ENCODE assay signal across 8 cellular contexts in the genomic region with DNA sequence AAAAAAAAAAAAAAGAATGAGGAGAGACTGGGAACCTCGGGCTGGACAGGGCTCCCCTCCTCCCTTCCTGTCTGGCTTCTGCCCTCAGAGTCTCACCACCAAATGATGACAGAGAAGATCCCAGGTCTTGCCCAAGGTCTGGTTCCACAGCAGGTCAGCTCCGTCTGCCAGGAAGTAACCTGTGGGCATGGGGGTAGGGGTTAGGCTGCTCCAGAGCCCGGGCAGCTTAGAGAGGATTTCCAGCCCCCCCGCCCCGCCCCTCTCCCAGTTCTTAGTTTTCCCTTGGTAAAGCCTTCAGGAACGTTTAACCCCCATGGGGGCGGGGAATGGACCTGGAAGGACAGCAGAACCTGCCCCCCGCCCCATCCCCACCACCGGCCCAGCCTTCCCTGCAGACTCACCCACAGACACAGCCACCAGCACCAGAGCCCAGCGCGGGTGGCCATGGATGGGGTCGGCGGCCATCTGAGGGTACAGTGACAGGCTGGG. TPM values are rescaled to one million over a fixed set of nuclear protein-coding genes. Genes with fewer than 3 reads are reported as not detected.
A peak's percentile ranks its signal among the peaks of the same experiment; 100 is the strongest.
DNase-seq lines count a peak whose midpoint lies in the region; ATAC-seq and TF ChIP-seq lines count a peak whose summit lies in the region.

No MANE protein-coding gene starts in this region.

- no peaks in the 10 kb centered on the region for H3K9me3 ChIP-seq in Caco-2

- H3K36me3 Mint-ChIP-seq in Caco-2 (ENCODE audit: insufficient read depth, unreplicated experiment) (peaks cover 49% of the 10 kb centered on the region), osteocyte (ENCODE audit: unreplicated experiment) (peaks cover 21% of the 10 kb centered on the region)

- peaks cover 31% of the 10 kb centered on the region for H3K4me1 ChIP-seq in Caco-2

- ATAC-seq in GM19395 (IDR thresholded peaks at IDR 0.05; ENCODE audit: unreplicated experiment) = no peak

- H3K27me3 ChIP-seq in Caco-2 (replicated peaks; ENCODE audit: control insufficient read depth, insufficient read depth, low read length) = no peaks in the 10 kb centered on the region

- TF ChIP-seq CTCF in Caco-2 (IDR thresholded peaks at IDR 0.05; ENCODE audit: insufficient read depth in 1 of 2, low read depth in 1 of 2, low read length in 1 of 2, severe bottlenecking in 1 of 2, unreplicated experiment in 1 of 2) = no peak
- no peak for TF ChIP-seq CTCF in foreskin fibroblast (IDR thresholded peaks at IDR 0.05; ENCODE audit: low read depth, low read length)
- no peak for TF ChIP-seq CTCF in osteocyte (IDR thresholded peaks at IDR 0.05)

- H3K9me3 Mint-ChIP-seq in Caco-2 (ENCODE audit: unreplicated experiment) (no peaks in the 10 kb centered on the region), osteocyte (ENCODE audit: unreplicated experiment) (no peaks in the 10 kb centered on the region)

- peak in 1 of 2 experiments; percentile 45 for DNase-seq in Caco-2
- peak; percentile 23 for DNase-seq in SW480 (ENCODE audit: low spot score)
- DNase-seq in foreskin fibroblast = peak; percentile 16 to 41
- DNase-seq in osteocyte (ENCODE audit: extremely low spot score, unreplicated experiment) = no peak
- DNase-seq in occipital lobe (lab: John Stamatoyannopoulos, UW) = no peak
- DNase-seq in pons (ENCODE audit: low spot score) = no peak
- DNase-seq in posterior vena cava (ENCODE audit: low spot score) = no peak

- POLR2A ChIA-PET in Caco-2 (lab: Charles Lee) = interaction anchor here (1.6 kb wide), 1 partner anchor 12 kb away, joined by 3 read pairs; no protein-coding TSS in a partner anchor

- intact Hi-C loops in Caco-2 (cut with micrococcal nuclease; ENCODE audit: unreplicated experiment) (no loop called here), posterior vena cava (cut with DNase I) (loop anchor here in 1 of 2 donors (5.0 kb wide), 1 partner anchor 37 kb away; no protein-coding TSS in a partner anchor)

- H3K4me3 Mint-ChIP-seq in Caco-2 (ENCODE audit: unreplicated experiment) (peak overlapping the region; percentile 86), osteocyte (ENCODE audit: unreplicated experiment) (peak overlapping the region; percentile 61)

- no peak overlapping the region for H3K27ac Mint-ChIP-seq in Caco-2 (ENCODE audit: unreplicated experiment)
- H3K27ac Mint-ChIP-seq in osteocyte (ENCODE audit: unreplicated experiment) = no peak overlapping the region

- peaks cover 5% of the 10 kb centered on the region for H3K36me3 ChIP-seq in Caco-2 (ENCODE audit: control insufficient read depth, insufficient read depth, low read length)

- H3K27me3 Mint-ChIP-seq in Caco-2 (ENCODE audit: insufficient read depth, unreplicated experiment) = no peaks in the 10 kb centered on the region
- H3K27me3 Mint-ChIP-seq in osteocyte (ENCODE audit: unreplicated experiment) = no peaks in the 10 kb centered on the region

- no TSS peak for BruUV-seq in Caco-2 (replicated peaks; lab: Mats Ljungman, UMichigan)

- H3K4me1 Mint-ChIP-seq in Caco-2 (ENCODE audit: low read depth, unreplicated experiment) (peaks cover 34% of the 10 kb centered on the region), osteocyte (ENCODE audit: unreplicated experiment) (peaks cover 42% of the 10 kb centered on the region)

- H3K4me3 ChIP-seq in Caco-2 (ENCODE audit: low read depth, low read length) (peak overlapping the region; percentile 71), foreskin fibroblast (ENCODE audit: low read depth in 1 of 2, low read length in 2 of 2) (peak overlapping the region; percentile 58 to 68)

- CTCF ChIA-PET in Caco-2 (lab: Charles Lee) = interaction anchor here (0.5 to 1.0 kb wide), 3 partner anchors 12 to 97 kb away, joined by 4 to 8 read pairs (median 8); no protein-coding TSS in a partner anchor

RNA-seq across cellular contexts. Expression of a gene that starts 0.7 kb away (rescaled TPM):
- total RNA-seq in Caco-2 (2022) (10.1 and 12.0 TPM in 2 replicates), osteocyte (4.2 and 4.7 TPM in 2 replicates), occipital lobe (0.47 TPM), posterior vena cava (1 to 10 TPM; 7.6 to 8.2 TPM)

RNA-seq across cellular contexts. Expression of a gene that starts 15.1 kb away (rescaled TPM):
- total RNA-seq in Caco-2 (2022) = 24.8 and 26.6 TPM in 2 replicates
- 30.8 and 33.3 TPM in 2 replicates for total RNA-seq in osteocyte
- total RNA-seq in occipital lobe = 10.8 TPM
- 10 to 100 TPM; 26.3 to 30.8 TPM for total RNA-seq in posterior vena cava

RNA-seq across cellular contexts. Expression of a gene that starts 24.8 kb away (rescaled TPM):
- total RNA-seq in Caco-2 (2022) (398 and 430 TPM in 2 replicates), osteocyte (238 and 262 TPM in 2 replicates), occipital lobe (71.1 TPM), posterior vena cava (100 to 1,000 TPM; 173 to 190 TPM)

RNA-seq across cellular contexts. Expression of a gene that starts 33.2 kb away (rescaled TPM):
- 59.9 and 63.8 TPM in 2 replicates for total RNA-seq in Caco-2 (2022)
- total RNA-seq in osteocyte = 0.38 and 0.50 TPM in 2 replicates
- 0.16 TPM for total RNA-seq in occipital lobe
- total RNA-seq in posterior vena cava = 10 to 100 TPM; 40.7 to 41.7 TPM

RNA-seq across cellular contexts. Expression of a gene that starts 52.4 kb away (rescaled TPM):
- total RNA-seq in Caco-2 (2022) (36.3 and 38.4 TPM in 2 replicates), osteocyte (164 and 175 TPM in 2 replicates), occipital lobe (5.8 TPM), posterior vena cava (1,000 to 10,000 TPM in 1 of 2 donors, 100 to 1,000 TPM in 1; 710 to 1,223 TPM)

Comparison
In these comparisons a context has a peak if more than half of its experiments do, and no peak if none do; other contexts are left out.
1. DNase-seq: peak in SW480 (single experiment) and foreskin fibroblast (2 of 2); none in osteocyte (single experiment), occipital lobe (single experiment), pons (single experiment) and posterior vena cava (single experiment).